1 cellular context compared by ENCODE assay signal in genomic region chr5:154087260-154087659, GRCh38.
TF ChIP-seq lines count a peak whose summit lies in the region.

No MANE protein-coding gene starts in this region.

TF ChIP-seq in GM23338, 12 proteins besides CTCF, POLR2A, EP300 and RAD21 (continued from another document):
- TF ChIP-seq ZNF462 (CRISPR knock-in tag; IDR thresholded peaks at IDR 0.05) (no peak), REST (IDR thresholded peaks at IDR 0.05; ENCODE audit: unreplicated experiment) (no peak), NANOG (IDR thresholded peaks at IDR 0.05; ENCODE audit: borderline replicate concordance) (no peak)
